Comparison of ENCODE assay signal across 8 cellular contexts in the genomic region with DNA sequence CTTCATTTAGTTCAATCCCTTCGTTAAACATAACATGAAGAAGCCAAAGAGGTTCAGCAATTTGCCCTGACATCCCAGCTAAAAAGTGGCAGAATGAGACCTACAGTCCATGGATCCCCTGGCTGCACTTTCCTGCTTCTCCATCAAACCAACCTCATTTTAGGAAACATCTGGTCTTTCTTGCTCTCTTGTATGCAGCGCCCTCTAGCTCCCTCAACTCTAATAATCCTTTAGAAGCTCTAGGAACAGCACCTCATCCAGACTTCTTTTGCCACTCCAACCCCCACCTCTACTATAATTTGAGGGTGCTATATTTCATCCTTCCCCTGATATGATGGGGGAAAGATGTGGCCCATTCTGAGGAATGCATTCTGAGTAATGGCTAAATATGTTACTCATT. TPM values are rescaled to one million over a fixed set of nuclear protein-coding genes. Genes with fewer than 3 reads are reported as not detected.
DNase-seq lines count a peak whose midpoint lies in the region; ATAC-seq and TF ChIP-seq lines count a peak whose summit lies in the region.

No MANE protein-coding gene starts in this region.

- WGBS in body of pancreas, 2 donors, result 57 to 59% methylated on average over 2 of the region's 2 CpGs

- H3K4me3 Mint-ChIP-seq in CD8-positive, alpha-beta T cell, result no peak overlapping the region

- H3K9me3 Mint-ChIP-seq in CD8-positive, alpha-beta T cell, result no peaks in the 10 kb centered on the region

- H3K4me1 ChIP-seq in CD8-positive, alpha-beta T cell (ENCODE audit: insufficient read depth, low read length), result no peaks in the 10 kb centered on the region
- H3K4me1 ChIP-seq in body of pancreas, result peaks cover 47% of the 10 kb centered on the region

- H3K27me3 ChIP-seq in CD8-positive, alpha-beta T cell (ENCODE audit: insufficient read depth, low read length), result no peaks in the 10 kb centered on the region
- H3K27me3 ChIP-seq in body of pancreas, result no peaks in the 10 kb centered on the region

- CTCF ChIA-PET in CD8-positive, alpha-beta T cell (lab: Charles Lee), result interaction anchor here (0.6 to 5.4 kb wide), 23 partner anchors 8 to 158 kb away, joined by 3 to 35 read pairs (median 4); a partner anchor contains a TSS

- ATAC-seq in CD8-positive, alpha-beta T cell, result no peak
- peak; percentile 28 for ATAC-seq in body of pancreas
- no peak for ATAC-seq in HG03521 (IDR thresholded peaks at IDR 0.05; ENCODE audit: unreplicated experiment)
- no peak for ATAC-seq in GM21737 (IDR thresholded peaks at IDR 0.05; ENCODE audit: unreplicated experiment)

- H3K36me3 ChIP-seq in CD8-positive, alpha-beta T cell (ENCODE audit: insufficient read depth, low read length), result peaks cover 6% of the 10 kb centered on the region
- no peaks in the 10 kb centered on the region for H3K36me3 ChIP-seq in body of pancreas (replicated peaks in 1 of 2; ENCODE audit: insufficient read depth in 1 of 2, low read depth in 2 of 2)

- intact Hi-C loops in CD8-positive, alpha-beta T cell (cut with DNase I, micrococcal nuclease), result loop anchor here in 1 of 2 experiments (1.0 kb wide), 1 partner anchor 62 kb away; no protein-coding TSS in a partner anchor
- intact Hi-C loops in body of pancreas (cut with DNase I), result no loop called here

- DNase-seq in CD8-positive, alpha-beta T cell, result peak in 1 of 7 experiments; percentile 11
- DNase-seq in GM13977 (ENCODE audit: low spot score) (peak; percentile 37), NCI-H2196 treated with DMSO at 0.1 percent for 48 hours (lab: John Stamatoyannopoulos, UW; ENCODE audit: unreplicated experiment) (peak; percentile 30), body of pancreas (peak in 3 of 4 donors; percentile 30 to 45 (median 36)), left kidney (ENCODE audit: low read depth, low spot score) (peak; percentile 59), NCI-H187 treated with DMSO at 0.1 percent for 48 hours (lab: John Stamatoyannopoulos, UW) (no peak)

- H3K4me1 Mint-ChIP-seq in CD8-positive, alpha-beta T cell (ENCODE audit: low read depth), result no peaks in the 10 kb centered on the region

- H3K27me3 Mint-ChIP-seq in CD8-positive, alpha-beta T cell (ENCODE audit: low read depth), result no peaks in the 10 kb centered on the region

- peaks cover 17% of the 10 kb centered on the region for H3K36me3 Mint-ChIP-seq in CD8-positive, alpha-beta T cell

- in situ Hi-C loops in GM13977 (cut with MboI; ENCODE audit: low pct_unique_long_range_greater_than_20kb, low sequenced_read_pairs, unreplicated experiment), result no loop called here

- no peak for TF ChIP-seq POLR2A in body of pancreas (IDR thresholded peaks at IDR 0.05)

- H3K4me3 ChIP-seq in CD8-positive, alpha-beta T cell (ENCODE audit: low read depth, low read length), result no peak overlapping the region
- no peak overlapping the region for H3K4me3 ChIP-seq in body of pancreas

- H3K27ac ChIP-seq in CD8-positive, alpha-beta T cell (ENCODE audit: low read depth, low read length), result no peak overlapping the region
- H3K27ac ChIP-seq in body of pancreas, result no peak overlapping the region

- peak; percentile 53 for TF ChIP-seq CTCF in CD8-positive, alpha-beta T cell (IDR thresholded peaks at IDR 0.05)
- TF ChIP-seq CTCF in GM13977 (IDR thresholded peaks at IDR 0.05; ENCODE audit: extremely low read depth, insufficient read depth, missing control alignments) (peak; percentile 78), body of pancreas (IDR thresholded peaks at IDR 0.05) (peak; percentile 10 to 56 (median 43))

- no peaks in the 10 kb centered on the region for H3K9me3 ChIP-seq in CD8-positive, alpha-beta T cell (ENCODE audit: low read length)
- no peaks in the 10 kb centered on the region for H3K9me3 ChIP-seq in body of pancreas

- POLR2A ChIA-PET in CD8-positive, alpha-beta T cell (lab: Charles Lee), result interaction anchor here (0.9 to 2.3 kb wide), 5 partner anchors 10 to 159 kb away, joined by 3 to 7 read pairs (median 4); a partner anchor contains a TSS

- H3K27ac Mint-ChIP-seq in CD8-positive, alpha-beta T cell, result no peak overlapping the region

RNA-seq across cellular contexts. Expression of a gene that starts 7.4 kb away (rescaled TPM):
- 1 to 10 TPM; 3.7 TPM for total RNA-seq in CD8-positive, alpha-beta T cell
- total RNA-seq in body of pancreas, result 1 to 10 TPM in 1 of 2 donors, under 1 TPM in 1; 0.66 to 1.3 TPM

RNA-seq across cellular contexts. Expression of a gene that starts 51.0 kb away (rescaled TPM):
- total RNA-seq in CD8-positive, alpha-beta T cell, result 10 to 100 TPM; 56.1 to 56.5 TPM
- total RNA-seq in body of pancreas, result 10 to 100 TPM; 25.4 to 25.7 TPM

RNA-seq across cellular contexts. Expression of a gene that starts 54.2 kb away (rescaled TPM):
- total RNA-seq in CD8-positive, alpha-beta T cell, result 10 to 100 TPM; 28.1 to 31.3 TPM
- total RNA-seq in body of pancreas, result 1 to 10 TPM; 5.7 to 6.3 TPM

Comparison
In these comparisons a context has a peak if more than half of its experiments do, and no peak if none do; other contexts are left out.
1. RNA of a gene that starts 54.2 kb away (total RNA-seq): 28.1 to 31.3 TPM in CD8-positive, alpha-beta T cell; 5.7 to 6.3 TPM in body of pancreas; every median in the first group is over 4 times any median in the second.
2. Peak in every context shown above with its lines, with median percentiles within 50 percentile points of each other: CTCF ChIP-seq.